9 cellular contexts compared by ENCODE assay signal in the genomic region with DNA sequence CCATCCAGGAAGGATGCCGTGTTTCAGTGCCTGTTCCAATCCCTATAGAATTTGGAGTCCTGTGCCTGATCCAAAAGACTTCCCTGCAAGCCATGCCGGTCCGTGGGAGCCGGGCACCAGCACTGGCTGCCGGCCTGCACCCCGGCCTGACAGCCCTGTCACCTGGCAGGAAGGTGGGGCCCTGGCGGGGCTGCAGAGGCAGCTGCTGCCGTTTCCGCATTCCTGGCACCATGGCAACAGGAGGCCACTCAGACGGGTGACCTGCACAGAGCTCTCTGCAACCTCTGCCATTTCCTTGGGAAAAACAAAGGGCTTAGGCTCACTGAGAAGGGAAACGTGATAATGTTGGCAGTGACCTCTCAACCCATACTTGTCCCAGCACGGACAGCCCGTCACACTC.
DNase-seq lines count a peak whose midpoint lies in the region; ATAC-seq, FAIRE-seq and TF ChIP-seq lines count a peak whose summit lies in the region.
"Had no signal": no experiment of that assay in that cellular context is flagged by ENCODE, and none has a peak within 500 bp of the region (broad histone marks: within the 10 kb centered on the region; RNA-seq: fewer than 3 reads in every experiment).

No MANE protein-coding gene starts in this region.

- H3K4me3 ChIP-seq in kidney (ENCODE audit: low read length in 2 of 2) = peak overlapping the region in 1 of 2 donors; percentile 3

- intact Hi-C loops in kidney (cut with DNase I) = no loop called here

- H3K36me3 ChIP-seq in kidney (ENCODE audit: control insufficient read depth in 1 of 2, insufficient read depth in 2 of 2, low read length in 2 of 2) = no peaks in the 10 kb centered on the region

- peak overlapping the region in 1 of 2 donors; percentile 56 for H3K9ac ChIP-seq in kidney (ENCODE audit: low read length in 2 of 2)

- peaks cover 6 to 13% of the 10 kb centered on the region in 2 donors for H3K4me1 ChIP-seq in kidney (ENCODE audit: control insufficient read depth in 1 of 2, insufficient read depth in 1 of 2, low read depth in 1 of 2, low read length in 2 of 2)

- peak overlapping the region; percentile 84 to 90 for H3K27ac ChIP-seq in kidney (ENCODE audit: low read depth in 2 of 2, low read length in 2 of 2)
- H3K27ac ChIP-seq: HL-60 had no signal

- no peak for ATAC-seq in GM18505 (IDR thresholded peaks at IDR 0.05; ENCODE audit: unreplicated experiment)
- no peak for ATAC-seq in HG03159 (IDR thresholded peaks at IDR 0.05; ENCODE audit: unreplicated experiment)

- TF ChIP-seq CTCF in kidney (IDR thresholded peaks at IDR 0.05; ENCODE audit: borderline replicate concordance, extremely low read depth, insufficient read depth) = no peak

- TF ChIP-seq POLR2A in GM18505 (IDR thresholded peaks at IDR 0.05; ENCODE audit: borderline replicate concordance, extremely low read depth, insufficient read depth, insufficient read length) = no peak

- H3K9me3 ChIP-seq in kidney (ENCODE audit: control insufficient read depth in 1 of 2, low read length in 2 of 2) = no peaks in the 10 kb centered on the region

- no peak for FAIRE-seq in kidney (lab: Jason Lieb, UNC)
- no peak for FAIRE-seq in urothelium cell line (lab: Jason Lieb, UNC)

- DNase-seq in stimulated activated CD4-positive, alpha-beta T cell treated with anti-CD3 and anti-CD28 coated beads, Interleukin-15, amount 100 ng/mL, for 24 hours = peak; percentile 22
- no peak for DNase-seq in stimulated activated CD4-positive, alpha-beta T cell treated with anti-CD3 and anti-CD28 coated beads, Interleukin-2, amount 100 ng/mL, for 48 hours
- DNase-seq in SHP77 treated with DMSO at 0.1 percent for 48 hours (lab: John Stamatoyannopoulos, UW) (peak; percentile 20), kidney (peak; percentile 95), urothelium cell line (ENCODE audit: low spot score) (peak; percentile 85), GM19238 (ENCODE audit: insufficient read length, low spot score) (no peak)

Comparison
In these comparisons a context has a peak if more than half of its experiments do, and no peak if none do; other contexts are left out.
1. DNase-seq: peak in stimulated activated CD4-positive, alpha-beta T cell treated with anti-CD3 and anti-CD28 coated beads, Interleukin-15, amount 100 ng/mL, for 24 hours (single experiment), SHP77 treated with DMSO at 0.1 percent for 48 hours (single experiment), kidney (single experiment) and urothelium cell line (single experiment); none in stimulated activated CD4-positive, alpha-beta T cell treated with anti-CD3 and anti-CD28 coated beads, Interleukin-2, amount 100 ng/mL, for 48 hours (0 of 2) and GM19238 (single experiment).